9 cellular contexts compared by ENCODE assay signal in genomic region chr12:127108360-127109215, GRCh38.
DNase-seq lines count a peak whose midpoint lies in the region; ATAC-seq lines count a peak whose summit lies in the region.
"Had no signal": no experiment of that assay in that cellular context is flagged by ENCODE, and none has a peak within 500 bp of the region (broad histone marks: within the 10 kb centered on the region; RNA-seq: fewer than 3 reads in every experiment).

No MANE protein-coding gene starts in this region.

- POLR2A ChIA-PET in activated CD4-positive, alpha-beta T cell treated with anti-CD3 and anti-CD28 coated beads, Interleukin-2, amount 10 ng/mL, durations not matched to agents 7 days and 5 days (lab: Charles Lee): no interaction called here

- no peaks in the 10 kb centered on the region for H3K27me3 Mint-ChIP-seq in activated CD4-positive, alpha-beta T cell treated with anti-CD3 and anti-CD28 coated beads, Interleukin-2, amount 10 ng/mL, durations not matched to agents 7 days and 5 days
- H3K27me3 Mint-ChIP-seq in effector memory CD8-positive, alpha-beta T cell: peaks cover 43 to 69% of the 10 kb centered on the region in 2 donors

- ATAC-seq in HG02571 (IDR thresholded peaks at IDR 0.05; ENCODE audit: unreplicated experiment): peak; percentile 65
- ATAC-seq in effector memory CD8-positive, alpha-beta T cell (replicated peaks): peak; percentile 51

- H3K36me3 Mint-ChIP-seq in activated CD4-positive, alpha-beta T cell treated with anti-CD3 and anti-CD28 coated beads, Interleukin-2, amount 10 ng/mL, durations not matched to agents 7 days and 5 days (ENCODE audit: low read depth): no peaks in the 10 kb centered on the region
- no peaks in the 10 kb centered on the region for H3K36me3 Mint-ChIP-seq in effector memory CD8-positive, alpha-beta T cell (ENCODE audit: insufficient read depth)
- H3K36me3 Mint-ChIP-seq: memory B cell had no signal

- H3K4me3 Mint-ChIP-seq in activated CD4-positive, alpha-beta T cell treated with anti-CD3 and anti-CD28 coated beads, Interleukin-2, amount 10 ng/mL, durations not matched to agents 7 days and 5 days: no peak overlapping the region
- no peak overlapping the region for H3K4me3 Mint-ChIP-seq in effector memory CD8-positive, alpha-beta T cell
- H3K4me3 Mint-ChIP-seq: memory B cell had no signal

- H3K27ac ChIP-seq in substantia nigra (ENCODE audit: low read depth, low read length, poor library complexity, severe bottlenecking): no peak overlapping the region

- no peaks in the 10 kb centered on the region for H3K9me3 Mint-ChIP-seq in activated CD4-positive, alpha-beta T cell treated with anti-CD3 and anti-CD28 coated beads, Interleukin-2, amount 10 ng/mL, durations not matched to agents 7 days and 5 days
- H3K9me3 Mint-ChIP-seq in effector memory CD8-positive, alpha-beta T cell: no peaks in the 10 kb centered on the region
- H3K9me3 Mint-ChIP-seq: memory B cell had no signal

- peak; percentile 32 to 81 for DNase-seq in NCI-H526 (lab: John Stamatoyannopoulos, UW)
- DNase-seq in NCI-H526 treated with DMSO at 0.1 percent for 48 hours (lab: John Stamatoyannopoulos, UW): no peak
- DNase-seq in NCI-H1694 (lab: John Stamatoyannopoulos, UW): peak; percentile 24
- DNase-seq in activated CD4-positive, alpha-beta T cell treated with anti-CD3 and anti-CD28 coated beads, Interleukin-2, amount 10 ng/mL, durations not matched to agents 7 days and 5 days: peak; percentile 48
- DNase-seq in effector memory CD8-positive, alpha-beta T cell: peak; percentile 34 to 52 (median 40)
- peak; percentile 57 for DNase-seq in midbrain (lab: John Stamatoyannopoulos, UW)
- DNase-seq in substantia nigra (lab: John Stamatoyannopoulos, UW): peak in 36 of 49 donors; percentile 1 to 62 (median 32)

- no peak overlapping the region for H3K27ac Mint-ChIP-seq in activated CD4-positive, alpha-beta T cell treated with anti-CD3 and anti-CD28 coated beads, Interleukin-2, amount 10 ng/mL, durations not matched to agents 7 days and 5 days
- H3K27ac Mint-ChIP-seq in effector memory CD8-positive, alpha-beta T cell: no peak overlapping the region
- H3K27ac Mint-ChIP-seq: memory B cell had no signal

- CTCF ChIA-PET in activated CD4-positive, alpha-beta T cell treated with anti-CD3 and anti-CD28 coated beads, Interleukin-2, amount 10 ng/mL, durations not matched to agents 7 days and 5 days (lab: Charles Lee): interaction anchor here (0.8 to 1.3 kb wide), 3 partner anchors 29 to 1935 kb away, joined by 3 read pairs; no protein-coding TSS in a partner anchor

- H3K4me1 Mint-ChIP-seq in activated CD4-positive, alpha-beta T cell treated with anti-CD3 and anti-CD28 coated beads, Interleukin-2, amount 10 ng/mL, durations not matched to agents 7 days and 5 days: no peaks in the 10 kb centered on the region
- no peaks in the 10 kb centered on the region for H3K4me1 Mint-ChIP-seq in effector memory CD8-positive, alpha-beta T cell (ENCODE audit: low read depth in 2 of 2)
- H3K4me1 Mint-ChIP-seq: memory B cell had no signal
